Comparison of ENCODE assay signal across 23 cellular contexts in the genomic region with DNA sequence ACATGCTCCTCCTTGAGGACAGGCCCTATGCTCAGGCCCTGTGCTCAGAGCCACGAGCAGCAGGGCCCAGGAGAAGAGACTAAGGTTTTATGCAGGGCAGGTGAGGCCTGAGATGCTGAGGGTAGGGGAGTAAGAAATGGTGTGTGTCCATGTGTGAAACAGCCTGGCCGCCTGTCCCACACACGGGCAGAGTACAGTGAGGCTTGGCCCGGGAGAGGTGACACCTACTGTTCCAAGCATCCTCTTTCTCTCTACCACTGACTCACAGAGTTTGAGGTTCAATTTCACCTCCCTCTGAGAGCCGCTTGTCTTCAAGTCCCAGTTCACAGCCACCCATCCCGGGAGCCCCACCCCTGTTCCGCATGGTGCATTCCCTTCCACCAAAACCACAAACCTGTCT.
"Had no signal": no experiment of that assay in that cellular context is flagged by ENCODE, and none has a peak within 500 bp of the region (broad histone marks: within the 10 kb centered on the region; RNA-seq: fewer than 3 reads in every experiment).

No MANE protein-coding gene starts in this region.

- H3K27me3 ChIP-seq: SJSA1 had no signal

- ATAC-seq: HepG2 had no signal

- H3K36me3 ChIP-seq: SJSA1 had no signal

- H3K27ac ChIP-seq: SJSA1, SK-N-MC had no signal

- FAIRE-seq: HepG2, RCC 7860 had no signal

- H3K4me3 ChIP-seq: SJSA1, SK-N-MC had no signal

- DNase-seq: KBM-7, MV-4-11, NCI-H1048, NCI-H1105, NCI-H1417 treated with DMSO at 0.1 percent for 48 hours, NCI-H146, NCI-H1694 treated with DMSO at 0.1 percent for 48 hours, NCI-H1930, NCI-H2081, NCI-H2107, NCI-H226, NCI-H446, NCI-H510A, NCI-H524 treated with DMSO at 0.1 percent for 48 hours, NCI-H69, NCI-H774, Right ventricle myocardium superior, RPMI8226, SIG-M5 had no signal
